In the genomic region with DNA sequence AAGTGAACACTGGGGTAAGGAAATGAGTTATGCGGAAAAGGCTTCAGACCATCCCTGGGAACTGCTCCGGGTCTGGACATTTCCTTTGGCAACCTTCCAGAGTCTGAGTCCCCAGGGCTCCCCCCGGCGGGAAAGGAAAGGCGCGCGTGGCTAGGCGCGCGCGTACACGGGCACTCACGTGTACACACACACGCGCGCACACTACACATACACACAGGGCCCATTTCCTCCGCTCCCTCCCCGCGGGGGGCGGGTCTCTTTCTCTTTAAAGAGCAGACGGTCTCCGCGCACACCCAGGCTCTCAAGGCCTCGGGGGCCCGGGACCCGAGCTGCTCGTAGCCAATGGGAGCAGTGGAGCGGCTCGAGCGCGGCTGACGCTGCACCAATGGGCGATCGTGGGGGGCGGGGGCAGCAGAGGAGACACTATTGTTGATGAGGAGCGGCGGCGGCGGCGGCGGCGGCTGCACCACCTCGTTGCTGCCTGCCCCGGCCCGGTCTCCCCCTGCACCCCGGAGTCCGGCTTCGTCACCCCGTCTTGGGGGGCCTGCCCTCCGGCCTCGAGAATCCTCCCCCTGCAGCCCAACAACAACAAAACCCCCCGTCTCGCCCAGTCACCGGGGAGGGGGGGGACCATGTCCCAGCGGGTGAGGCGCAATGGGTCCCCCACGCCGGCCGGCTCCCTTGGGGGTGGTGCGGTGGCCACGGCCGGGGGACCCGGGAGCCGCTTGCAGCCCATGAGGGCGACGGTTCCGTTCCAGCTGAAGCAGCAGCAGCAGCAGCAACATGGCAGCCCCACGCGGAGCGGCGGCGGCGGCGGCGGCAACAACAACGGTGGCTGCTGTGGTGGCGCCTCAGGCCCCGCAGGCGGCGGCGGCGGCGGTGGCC, we compare ENCODE assay signal across 8 cellular contexts. TPM values are rescaled to one million over a fixed set of nuclear protein-coding genes. Genes with fewer than 3 reads are reported as not detected.
DNase-seq lines count a peak whose midpoint lies in the region; ATAC-seq, FAIRE-seq and TF ChIP-seq lines count a peak whose summit lies in the region.

FAM117B (plus strand) TSS at position 414 of the 885 bp plus-strand sequence; CDS start at position 633, 219 bp downstream.

- under 1% methylated on average over 83 of the region's 83 CpGs for WGBS in right cardiac atrium

- H3K4me1 Mint-ChIP-seq in T-helper 2 cell treated with Interferon-gamma antibody and Interleukin-4, amounts not matched to agents 5 μg/mL and 100 μg/mL, for 36 hours (ENCODE audit: low read depth): peaks cover 38% of the 10 kb centered on the region
- H3K4me1 Mint-ChIP-seq in astrocyte (ENCODE audit: low read depth, unreplicated experiment): peaks cover 2% of the 10 kb centered on the region

- H2AFZ ChIP-seq in astrocyte (ENCODE audit: low read depth, low read length): peak within 1 kb of the TSS; percentile 95

- H3K27me3 ChIP-seq in astrocyte (ENCODE audit: insufficient read depth, low read length) (no peaks in the 10 kb centered on the region), right cardiac atrium (ENCODE audit: control insufficient read depth, insufficient read depth) (no peaks in the 10 kb centered on the region)

- peak; percentile 90 for DNase-seq in GM18507 (ENCODE audit: extremely low spot score, insufficient read length, low read depth)
- peak; percentile 94 to 97 for DNase-seq in NCI-H1930 (lab: John Stamatoyannopoulos, UW)
- peak; percentile 99 for DNase-seq in T-helper 2 cell treated with Interferon-gamma antibody and Interleukin-4, amounts not matched to agents 5 μg/mL and 100 μg/mL, for 36 hours (ENCODE audit: low spot score)
- DNase-seq in astrocyte (ENCODE audit: low read depth): peak; percentile 87
- peak; percentile 99 to 100 (median 99) for DNase-seq in right cardiac atrium
- peak; percentile 87 for DNase-seq in pulmonary artery endothelial cell (ENCODE audit: low read depth, low spot score)
- peak; percentile 97 for DNase-seq in urothelium cell line (ENCODE audit: low spot score)

- H3K79me2 ChIP-seq in astrocyte (ENCODE audit: insufficient read depth, low read length): no peaks in the 10 kb centered on the region

- H4K20me1 ChIP-seq in astrocyte (ENCODE audit: insufficient read depth, low read length): no peaks in the 10 kb centered on the region

- no peaks in the 10 kb centered on the region for H3K9me3 ChIP-seq in astrocyte (ENCODE audit: insufficient read depth, low read depth, low read length)
- H3K9me3 ChIP-seq in right cardiac atrium (ENCODE audit: control insufficient read depth, low read length): no peaks in the 10 kb centered on the region

- peak within 1 kb of the TSS; percentile 98 for H3K4me3 Mint-ChIP-seq in T-helper 2 cell treated with Interferon-gamma antibody and Interleukin-4, amounts not matched to agents 5 μg/mL and 100 μg/mL, for 36 hours
- H3K4me3 Mint-ChIP-seq in astrocyte (ENCODE audit: unreplicated experiment): peak within 1 kb of the TSS; percentile 91

- ATAC-seq in HG02973 (IDR thresholded peaks at IDR 0.05; ENCODE audit: unreplicated experiment) (peak; percentile 90), right cardiac atrium (peak; percentile 99)

- H3K9ac ChIP-seq in astrocyte (ENCODE audit: low read length): peak within 1 kb of the TSS; percentile 77

- no peaks in the 10 kb centered on the region for H3K36me3 ChIP-seq in astrocyte (ENCODE audit: insufficient read depth, low read length)

- H3K4me3 ChIP-seq in astrocyte (ENCODE audit: insufficient read depth, low read depth, low read length) (peak within 1 kb of the TSS; percentile 77), right cardiac atrium (ENCODE audit: low read length) (peak within 1 kb of the TSS; percentile 88)

- TF ChIP-seq CTCF in astrocyte (IDR thresholded peaks at IDR 0.05; ENCODE audit: insufficient read depth, low read depth, low read length): no peak

- no peaks in the 10 kb centered on the region for H3K27me3 Mint-ChIP-seq in T-helper 2 cell treated with Interferon-gamma antibody and Interleukin-4, amounts not matched to agents 5 μg/mL and 100 μg/mL, for 36 hours (ENCODE audit: low read depth)
- H3K27me3 Mint-ChIP-seq in astrocyte (ENCODE audit: low read depth, unreplicated experiment): no peaks in the 10 kb centered on the region

- no peaks in the 10 kb centered on the region for H3K9me3 Mint-ChIP-seq in T-helper 2 cell treated with Interferon-gamma antibody and Interleukin-4, amounts not matched to agents 5 μg/mL and 100 μg/mL, for 36 hours
- H3K9me3 Mint-ChIP-seq in astrocyte (ENCODE audit: unreplicated experiment): no peaks in the 10 kb centered on the region

- FAIRE-seq in GM18507 (lab: Jason Lieb, UNC): peak; percentile 93
- FAIRE-seq in astrocyte (lab: Jason Lieb, UNC): no peak
- no peak for FAIRE-seq in urothelium cell line (lab: Jason Lieb, UNC)

- H3K36me3 Mint-ChIP-seq in T-helper 2 cell treated with Interferon-gamma antibody and Interleukin-4, amounts not matched to agents 5 μg/mL and 100 μg/mL, for 36 hours (ENCODE audit: low read depth): peaks cover 9% of the 10 kb centered on the region
- no peaks in the 10 kb centered on the region for H3K36me3 Mint-ChIP-seq in astrocyte (ENCODE audit: low read depth, unreplicated experiment)

- intact Hi-C loops in right cardiac atrium (cut with DNase I): no loop called here

- peaks cover 9% of the 10 kb centered on the region for H3K4me1 ChIP-seq in astrocyte (ENCODE audit: insufficient read depth, low read length)
- no peaks in the 10 kb centered on the region for H3K4me1 ChIP-seq in right cardiac atrium (ENCODE audit: control insufficient read depth, insufficient read depth, low read length)

- H3K27ac Mint-ChIP-seq in T-helper 2 cell treated with Interferon-gamma antibody and Interleukin-4, amounts not matched to agents 5 μg/mL and 100 μg/mL, for 36 hours: peak within 1 kb of the TSS; percentile 95
- H3K27ac Mint-ChIP-seq in astrocyte (ENCODE audit: unreplicated experiment): peak within 1 kb of the TSS; percentile 85

- H3K4me2 ChIP-seq in astrocyte (ENCODE audit: low read length): peak within 1 kb of the TSS; percentile 88

- H3K27ac ChIP-seq in astrocyte (ENCODE audit: low read depth, low read length) (peak within 1 kb of the TSS; percentile 64), right cardiac atrium (ENCODE audit: low read length) (peak within 1 kb of the TSS; percentile 82)

RNA-seq across cellular contexts. Expression of gene FAM117B, which starts in this region (rescaled TPM):
- total RNA-seq in astrocyte (7.2 TPM in 2 replicates), right cardiac atrium (1 to 10 TPM; 1.6 to 4.5 (median 4.0) TPM), pulmonary artery endothelial cell (1.8 and 1.9 TPM in 2 replicates)
- 1.5 TPM for polyA plus RNA-seq in right cardiac atrium

Comparison
In these comparisons a context has a peak if more than half of its experiments do, and no peak if none do; other contexts are left out.
1. Peak in every context shown above with its lines: DNase-seq, ATAC-seq, H3K4me3 ChIP-seq and H3K27ac ChIP-seq.